In genomic region chr1:30847358-30847972, GRCh38 we compare ENCODE assay signal across 9 cellular contexts.
DNase-seq lines count a peak whose midpoint lies in the region; ATAC-seq, FAIRE-seq and TF ChIP-seq lines count a peak whose summit lies in the region.
"Had no signal": no experiment of that assay in that cellular context is flagged by ENCODE, and none has a peak within 500 bp of the region (broad histone marks: within the 10 kb centered on the region; RNA-seq: fewer than 3 reads in every experiment).

No MANE protein-coding gene starts in this region.

- CTCF ChIA-PET in MCF 10A (lab: Yijun Ruan, JAX): interaction anchor here (0.6 to 1.5 kb wide), 3 partner anchors 36 to 46 kb away, joined by 4 to 7 read pairs (median 4); no protein-coding TSS in a partner anchor
- CTCF ChIA-PET in CD4-positive, alpha-beta T cell (lab: Charles Lee): no interaction called here

- H3K4me1 ChIP-seq in breast epithelium: no peaks in the 10 kb centered on the region

- H3K4me1 Mint-ChIP-seq in MCF 10A (ENCODE audit: insufficient read depth, unreplicated experiment): peaks cover 6% of the 10 kb centered on the region
- H3K4me1 Mint-ChIP-seq in CD4-positive, alpha-beta T cell (ENCODE audit: low read depth): no peaks in the 10 kb centered on the region

- ATAC-seq in CD4-positive, alpha-beta T cell (ENCODE audit: poor library complexity): no peak

- H3K9me3 ChIP-seq in breast epithelium: no peaks in the 10 kb centered on the region
- H3K9me3 ChIP-seq in CD4-positive, alpha-beta T cell (ENCODE audit: control insufficient read depth, low read length): no peaks in the 10 kb centered on the region

- H3K4me3 Mint-ChIP-seq in MCF 10A (ENCODE audit: unreplicated experiment): no peak overlapping the region
- no peak overlapping the region for H3K4me3 Mint-ChIP-seq in CD4-positive, alpha-beta T cell

- no peaks in the 10 kb centered on the region for H3K36me3 ChIP-seq in breast epithelium

- POLR2A ChIA-PET in MCF 10A (lab: Yijun Ruan, JAX): no interaction called here
- POLR2A ChIA-PET in CD4-positive, alpha-beta T cell (lab: Charles Lee): no interaction called here

- FAIRE-seq in urothelium cell line (lab: Jason Lieb, UNC): no peak
- FAIRE-seq: bronchial epithelial cell had no signal

- peak overlapping the region; percentile 84 to 88 for H3K27ac ChIP-seq in breast epithelium
- H3K27ac ChIP-seq in CD4-positive, alpha-beta T cell (ENCODE audit: low read depth, low read length): no peak overlapping the region

- no TSS peak for BruUV-seq in MCF 10A (replicated peaks; lab: Mats Ljungman, UMichigan)

- intact Hi-C loops in breast epithelium (cut with DNase I; ENCODE audit: low total_unique reads) (no loop called here), MCF 10A (cut with micrococcal nuclease) (no loop called here)
- intact Hi-C loops in CD4-positive, alpha-beta T cell (cut with DNase I, micrococcal nuclease): no loop called here

- no peaks in the 10 kb centered on the region for H3K27me3 ChIP-seq in breast epithelium
- H3K27me3 ChIP-seq in CD4-positive, alpha-beta T cell (ENCODE audit: control insufficient read depth, insufficient read depth, low read length): peaks cover 46% of the 10 kb centered on the region

- no peak overlapping the region for H3K27ac Mint-ChIP-seq in MCF 10A (ENCODE audit: low read depth, unreplicated experiment)
- H3K27ac Mint-ChIP-seq in CD4-positive, alpha-beta T cell: no peak overlapping the region

- DNase-seq in breast epithelium (ENCODE audit: low spot score in 2 of 2): peak; percentile 80 to 95
- DNase-seq in MCF 10A (ENCODE audit: unreplicated experiment): no peak
- peak; percentile 30 for DNase-seq in epithelial cell of esophagus (ENCODE audit: low read depth)
- peak; percentile 79 for DNase-seq in midbrain (lab: John Stamatoyannopoulos, UW)
- DNase-seq in urothelium cell line (ENCODE audit: low spot score): peak; percentile 85
- DNase-seq in NCI-H2196 treated with DMSO at 0.1 percent for 48 hours (lab: John Stamatoyannopoulos, UW; ENCODE audit: unreplicated experiment): no peak
- no peak for DNase-seq in CD4-positive, alpha-beta T cell
- DNase-seq in NCI-H187 (lab: John Stamatoyannopoulos, UW): no peak

- no peaks in the 10 kb centered on the region for H3K9me3 Mint-ChIP-seq in MCF 10A (ENCODE audit: unreplicated experiment)
- no peaks in the 10 kb centered on the region for H3K9me3 Mint-ChIP-seq in CD4-positive, alpha-beta T cell

- TF ChIP-seq CTCF in breast epithelium (IDR thresholded peaks at IDR 0.05) (no peak), MCF 10A (IDR thresholded peaks at IDR 0.05; ENCODE audit: unreplicated experiment) (no peak), epithelial cell of esophagus (IDR thresholded peaks at IDR 0.05; ENCODE audit: insufficient read depth, low read depth, low read length, missing control alignments) (no peak)
- TF ChIP-seq CTCF in CD4-positive, alpha-beta T cell (IDR thresholded peaks at IDR 0.05): no peak

- TF ChIP-seq POLR2A in breast epithelium (IDR thresholded peaks at IDR 0.05): no peak

- no peaks in the 10 kb centered on the region for H3K36me3 Mint-ChIP-seq in MCF 10A (ENCODE audit: insufficient read depth, unreplicated experiment)
- H3K36me3 Mint-ChIP-seq in CD4-positive, alpha-beta T cell (ENCODE audit: low read depth): no peaks in the 10 kb centered on the region

- peaks cover 41% of the 10 kb centered on the region for H3K27me3 Mint-ChIP-seq in MCF 10A (ENCODE audit: insufficient read depth, unreplicated experiment)
- peaks cover 66% of the 10 kb centered on the region for H3K27me3 Mint-ChIP-seq in CD4-positive, alpha-beta T cell

- peak overlapping the region in 2 of 3 donors; percentile 12 to 31 for H3K4me3 ChIP-seq in breast epithelium
- H3K4me3 ChIP-seq in epithelial cell of esophagus (ENCODE audit: low read length): no peak overlapping the region

Comparison
In these comparisons a context has a peak if more than half of its experiments do, and no peak if none do; other contexts are left out.
1. DNase-seq: peak in breast epithelium (2 of 2), epithelial cell of esophagus (single experiment), midbrain (single experiment) and urothelium cell line (single experiment); none in MCF 10A (single experiment), NCI-H2196 treated with DMSO at 0.1 percent for 48 hours (single experiment), CD4-positive, alpha-beta T cell (0 of 10) and NCI-H187 (0 of 2).